ENCODE assay signal across 1 cellular context in the genomic region with DNA sequence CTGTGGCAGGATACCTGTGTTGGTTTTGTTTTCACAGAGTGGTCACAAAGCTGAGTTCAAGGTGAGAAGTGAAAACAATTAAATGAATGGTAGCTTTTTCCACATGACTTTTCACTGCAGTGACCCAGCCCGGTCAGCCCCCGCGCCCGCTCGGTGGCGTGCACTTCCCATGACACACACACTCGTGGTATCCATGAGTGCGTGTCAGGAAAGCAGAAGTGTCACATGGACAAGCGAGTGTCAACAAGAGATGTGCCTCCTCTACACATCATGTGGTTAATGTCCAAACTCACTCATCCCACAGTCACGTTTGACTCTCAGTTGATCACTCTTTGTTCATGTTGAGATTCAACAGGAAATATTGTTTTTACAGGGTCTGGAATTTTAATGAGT.
TF ChIP-seq lines count a peak whose summit lies in the region.

No MANE protein-coding gene starts in this region.

TF ChIP-seq in GM23338, 12 proteins besides CTCF, POLR2A, EP300 and RAD21 (continued from another document):
- TF ChIP-seq, protein P1, sequence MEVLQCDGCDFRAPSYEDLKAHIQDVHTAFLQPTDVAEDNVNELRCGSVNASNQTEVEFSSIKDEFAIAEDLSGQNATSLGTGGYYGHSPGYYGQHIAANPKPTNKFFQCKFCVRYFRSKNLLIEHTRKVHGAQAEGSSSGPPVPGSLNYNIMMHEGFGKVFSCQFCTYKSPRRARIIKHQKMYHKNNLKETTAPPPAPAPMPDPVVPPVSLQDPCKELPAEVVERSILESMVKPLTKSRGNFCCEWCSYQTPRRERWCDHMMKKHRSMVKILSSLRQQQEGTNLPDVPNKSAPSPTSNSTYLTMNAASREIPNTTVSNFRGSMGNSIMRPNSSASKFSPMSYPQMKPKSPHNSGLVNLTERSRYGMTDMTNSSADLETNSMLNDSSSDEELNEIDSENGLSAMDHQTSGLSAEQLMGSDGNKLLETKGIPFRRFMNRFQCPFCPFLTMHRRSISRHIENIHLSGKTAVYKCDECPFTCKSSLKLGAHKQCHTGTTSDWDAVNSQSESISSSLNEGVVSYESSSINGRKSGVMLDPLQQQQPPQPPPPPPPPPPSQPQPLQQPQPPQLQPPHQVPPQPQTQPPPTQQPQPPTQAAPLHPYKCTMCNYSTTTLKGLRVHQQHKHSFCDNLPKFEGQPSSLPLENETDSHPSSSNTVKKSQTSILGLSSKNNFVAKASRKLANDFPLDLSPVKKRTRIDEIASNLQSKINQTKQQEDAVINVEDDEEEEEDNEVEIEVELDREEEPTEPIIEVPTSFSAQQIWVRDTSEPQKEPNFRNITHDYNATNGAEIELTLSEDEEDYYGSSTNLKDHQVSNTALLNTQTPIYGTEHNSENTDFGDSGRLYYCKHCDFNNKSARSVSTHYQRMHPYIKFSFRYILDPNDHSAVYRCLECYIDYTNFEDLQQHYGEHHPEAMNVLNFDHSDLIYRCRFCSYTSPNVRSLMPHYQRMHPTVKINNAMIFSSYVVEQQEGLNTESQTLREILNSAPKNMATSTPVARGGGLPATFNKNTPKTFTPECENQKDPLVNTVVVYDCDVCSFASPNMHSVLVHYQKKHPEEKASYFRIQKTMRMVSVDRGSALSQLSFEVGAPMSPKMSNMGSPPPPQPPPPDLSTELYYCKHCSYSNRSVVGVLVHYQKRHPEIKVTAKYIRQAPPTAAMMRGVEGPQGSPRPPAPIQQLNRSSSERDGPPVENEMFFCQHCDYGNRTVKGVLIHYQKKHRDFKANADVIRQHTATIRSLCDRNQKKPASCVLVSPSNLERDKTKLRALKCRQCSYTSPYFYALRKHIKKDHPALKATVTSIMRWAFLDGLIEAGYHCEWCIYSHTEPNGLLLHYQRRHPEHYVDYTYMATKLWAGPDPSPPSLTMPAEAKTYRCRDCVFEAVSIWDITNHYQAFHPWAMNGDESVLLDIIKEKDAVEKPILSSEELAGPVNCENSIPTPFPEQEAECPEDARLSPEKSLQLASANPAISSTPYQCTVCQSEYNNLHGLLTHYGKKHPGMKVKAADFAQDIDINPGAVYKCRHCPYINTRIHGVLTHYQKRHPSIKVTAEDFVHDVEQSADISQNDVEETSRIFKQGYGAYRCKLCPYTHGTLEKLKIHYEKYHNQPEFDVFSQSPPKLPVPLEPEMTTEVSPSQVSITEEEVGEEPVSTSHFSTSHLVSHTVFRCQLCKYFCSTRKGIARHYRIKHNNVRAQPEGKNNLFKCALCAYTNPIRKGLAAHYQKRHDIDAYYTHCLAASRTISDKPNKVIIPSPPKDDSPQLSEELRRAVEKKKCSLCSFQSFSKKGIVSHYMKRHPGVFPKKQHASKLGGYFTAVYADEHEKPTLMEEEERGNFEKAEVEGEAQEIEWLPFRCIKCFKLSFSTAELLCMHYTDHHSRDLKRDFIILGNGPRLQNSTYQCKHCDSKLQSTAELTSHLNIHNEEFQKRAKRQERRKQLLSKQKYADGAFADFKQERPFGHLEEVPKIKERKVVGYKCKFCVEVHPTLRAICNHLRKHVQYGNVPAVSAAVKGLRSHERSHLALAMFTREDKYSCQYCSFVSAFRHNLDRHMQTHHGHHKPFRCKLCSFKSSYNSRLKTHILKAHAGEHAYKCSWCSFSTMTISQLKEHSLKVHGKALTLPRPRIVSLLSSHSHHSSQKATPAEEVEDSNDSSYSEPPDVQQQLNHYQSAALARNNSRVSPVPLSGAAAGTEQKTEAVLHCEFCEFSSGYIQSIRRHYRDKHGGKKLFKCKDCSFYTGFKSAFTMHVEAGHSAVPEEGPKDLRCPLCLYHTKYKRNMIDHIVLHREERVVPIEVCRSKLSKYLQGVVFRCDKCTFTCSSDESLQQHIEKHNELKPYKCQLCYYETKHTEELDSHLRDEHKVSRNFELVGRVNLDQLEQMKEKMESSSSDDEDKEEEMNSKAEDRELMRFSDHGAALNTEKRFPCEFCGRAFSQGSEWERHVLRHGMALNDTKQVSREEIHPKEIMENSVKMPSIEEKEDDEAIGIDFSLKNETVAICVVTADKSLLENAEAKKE (CRISPR knock-in tag; IDR thresholded peaks at IDR 0.05): no peak
- no peak for TF ChIP-seq ZNF331 (CRISPR knock-in tag; IDR thresholded peaks at IDR 0.05; ENCODE audit: low read depth)
- TF ChIP-seq JUNB (IDR thresholded peaks at IDR 0.05; ENCODE audit: unreplicated experiment): no peak
